ENCODE assay signal across 1 cellular context in genomic region chr11:116733386-116733755, GRCh38.
TF ChIP-seq lines count a peak whose summit lies in the region.

No MANE protein-coding gene starts in this region.

TF ChIP-seq in GM23338, 12 proteins besides CTCF, POLR2A, EP300 and RAD21 (continued from another document):
- no peak for TF ChIP-seq REST (IDR thresholded peaks at IDR 0.05; ENCODE audit: unreplicated experiment)
